ENCODE assay signal across 3 cellular contexts in the genomic region with DNA sequence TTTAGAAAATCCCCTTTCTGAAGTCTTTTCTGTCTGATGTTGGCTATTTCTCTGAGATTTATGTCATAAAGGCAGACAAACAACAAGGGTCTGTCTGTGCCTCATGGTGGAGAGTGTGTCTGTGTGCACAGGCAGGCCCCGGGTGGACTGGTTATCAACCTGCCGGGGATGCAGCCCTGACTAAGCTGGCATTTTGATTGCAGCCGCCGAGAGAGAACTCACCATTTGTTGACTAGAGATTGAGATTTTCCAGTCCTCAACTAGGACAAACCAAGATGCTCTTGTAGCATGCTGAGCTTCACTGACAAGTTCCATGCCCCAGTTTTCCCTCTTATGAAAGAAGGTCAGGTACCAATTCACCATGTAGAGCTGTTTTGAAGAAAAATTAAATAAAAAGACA.
"Had no signal": no experiment of that assay in that cellular context is flagged by ENCODE, and none has a peak within 500 bp of the region (broad histone marks: within the 10 kb centered on the region; RNA-seq: fewer than 3 reads in every experiment).

No MANE protein-coding gene starts in this region.

- DNase-seq: GDM1, GF-D8 had no signal

- H3K4me3 ChIP-seq: GM12878 had no signal
